9 cellular contexts compared by ENCODE assay signal in the genomic region with DNA sequence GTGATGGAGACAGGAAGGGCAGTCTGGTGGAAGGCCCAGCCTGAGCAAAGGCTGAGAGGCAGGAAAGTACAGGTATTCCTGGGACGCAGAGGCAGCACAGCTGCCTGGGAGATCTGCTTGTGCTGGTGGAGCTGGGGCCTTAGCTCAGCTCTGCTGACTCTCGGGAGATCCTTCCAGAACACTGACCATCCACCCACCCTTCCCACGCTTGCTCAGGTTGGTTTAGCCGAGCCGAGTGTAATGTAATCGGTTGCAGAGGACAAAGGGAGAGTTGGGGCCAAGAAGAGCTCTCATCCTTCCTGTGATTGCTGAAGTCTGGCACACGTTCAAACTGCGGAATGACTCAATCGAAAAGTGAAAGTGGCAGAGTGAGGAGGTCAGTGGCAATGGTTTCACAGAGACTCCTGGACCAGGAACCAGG. TPM values are rescaled to one million over a fixed set of nuclear protein-coding genes. Genes with fewer than 3 reads are reported as not detected.
DNase-seq lines count a peak whose midpoint lies in the region; ATAC-seq, FAIRE-seq and TF ChIP-seq lines count a peak whose summit lies in the region.
"Had no signal": no experiment of that assay in that cellular context is flagged by ENCODE, and none has a peak within 500 bp of the region (broad histone marks: within the 10 kb centered on the region; RNA-seq: fewer than 3 reads in every experiment).

No MANE protein-coding gene starts in this region.

- peak; percentile 81 for FAIRE-seq in GM19239 (lab: Jason Lieb, UNC)

- TF ChIP-seq CTCF in epithelial cell of proximal tubule (conservative IDR thresholded peaks at IDR 0.05; ENCODE audit: low read depth, low read length), result no peak

- intact Hi-C loops in sciatic nerve (cut with DNase I), result no loop called here

- ATAC-seq in sciatic nerve, result peak; percentile 79
- ATAC-seq in GM18520 (IDR thresholded peaks at IDR 0.05; ENCODE audit: unreplicated experiment), result no peak

- DNase-seq in GM19239 (ENCODE audit: insufficient read length, low spot score) (peak; percentile 28), NCI-H460 (ENCODE audit: extremely low read depth, low read depth) (peak; percentile 50), epithelial cell of proximal tubule (ENCODE audit: low read depth) (peak; percentile 90), sciatic nerve (ENCODE audit: low spot score) (peak; percentile 75), NCI-H2171 treated with DMSO at 0.1 percent for 48 hours (lab: John Stamatoyannopoulos, UW) (no peak), middle frontal gyrus (ENCODE audit: extremely low spot score, low spot score) (no peak), NCI-H510A treated with DMSO at 0.1 percent for 48 hours (lab: John Stamatoyannopoulos, UW) (no peak)

- H3K4me3 ChIP-seq in epithelial cell of proximal tubule (ENCODE audit: low read depth, low read length), result no peak overlapping the region
- H3K4me3 ChIP-seq: SK-N-MC had no signal

RNA-seq across cellular contexts. Expression of gene GPR78, which starts 43.1 kb away (rescaled TPM):
- total RNA-seq in NCI-H460 (2014; rRNA removed; shearing (Covaris generic)), result not detected in 2 replicates
- not detected in 2 replicates for polyA plus RNA-seq in NCI-H460 (2014; cell fraction: nucleus; rRNA removed)
- total RNA-seq in epithelial cell of proximal tubule (not detected in 2 replicates), sciatic nerve (0.58 TPM)

RNA-seq across cellular contexts. Expression of gene CPZ, which starts 55.5 kb away (rescaled TPM):
- total RNA-seq in NCI-H460 (2014; rRNA removed; shearing (Covaris generic)), result 0.32 TPM in 1 of 2 replicates, not detected in the other
- 1.3 and 1.4 TPM in 2 replicates for polyA plus RNA-seq in NCI-H460 (2014; cell fraction: nucleus; rRNA removed)
- total RNA-seq in epithelial cell of proximal tubule (0.86 and 2.0 TPM in 2 replicates), sciatic nerve (7.0 TPM)

Comparison
In these comparisons a context has a peak if more than half of its experiments do, and no peak if none do; other contexts are left out.
1. DNase-seq: peak in GM19239 (single experiment), NCI-H460 (single experiment), epithelial cell of proximal tubule (single experiment) and sciatic nerve (single experiment); none in NCI-H2171 treated with DMSO at 0.1 percent for 48 hours (single experiment), middle frontal gyrus (single experiment) and NCI-H510A treated with DMSO at 0.1 percent for 48 hours (single experiment).